ENCODE assay signal across 19 cellular contexts in the genomic region with DNA sequence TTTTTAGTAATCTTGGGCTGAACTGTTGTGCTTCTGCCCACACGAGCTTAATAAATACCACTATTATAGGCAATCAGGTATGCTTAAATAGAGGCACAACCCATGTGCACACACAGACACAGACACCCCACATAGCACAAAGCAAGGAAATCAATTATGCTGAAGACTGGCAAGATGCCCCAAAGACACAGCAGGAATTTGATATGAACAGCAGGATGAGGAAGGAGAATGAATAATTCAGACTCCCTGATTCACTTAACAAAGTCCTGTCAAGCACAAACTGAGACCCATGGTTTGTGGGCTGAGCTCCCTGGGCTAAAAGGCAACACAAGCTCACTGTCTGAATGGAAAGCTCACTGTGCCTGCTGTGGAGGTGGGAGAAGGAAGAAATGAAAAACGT. TPM values are rescaled to one million over a fixed set of nuclear protein-coding genes. Genes with fewer than 3 reads are reported as not detected.
DNase-seq lines count a peak whose midpoint lies in the region; ATAC-seq and TF ChIP-seq lines count a peak whose summit lies in the region.
"Had no signal": no experiment of that assay in that cellular context is flagged by ENCODE, and none has a peak within 500 bp of the region (broad histone marks: within the 10 kb centered on the region; RNA-seq: fewer than 3 reads in every experiment).

No MANE protein-coding gene starts in this region.

- no peak for ATAC-seq in HG02763 (IDR thresholded peaks at IDR 0.05; ENCODE audit: unreplicated experiment)
- ATAC-seq: activated naive CD4-positive, alpha-beta T cell treated with anti-CD3 and anti-CD28 coated beads, Interleukin-2, amount 50 U/mL, for 72 hours had no signal

- H3K4me3 Mint-ChIP-seq in glutamatergic neuron (ENCODE audit: unreplicated experiment) = peak overlapping the region; percentile 79
- H3K4me3 Mint-ChIP-seq: activated CD4-positive, alpha-beta T cell treated with anti-CD3 and anti-CD28 coated beads, Interleukin-2, amount 10 ng/mL, durations not matched to agents 7 days and 5 days had no signal

- H3K4me1 ChIP-seq in SJCRH30 = no peaks in the 10 kb centered on the region
- H3K4me1 ChIP-seq: colonic mucosa had no signal

- TF ChIP-seq CTCF in astrocyte of the cerebellum (IDR thresholded peaks at IDR 0.05; ENCODE audit: low read depth, low read length, missing control alignments) (no peak), glutamatergic neuron (IDR thresholded peaks at IDR 0.05; ENCODE audit: partially characterized antibody, unreplicated experiment) (no peak)

- peaks cover 5% of the 10 kb centered on the region for H3K27me3 Mint-ChIP-seq in glutamatergic neuron (ENCODE audit: unreplicated experiment)

- no peaks in the 10 kb centered on the region for H3K9me3 ChIP-seq in SJCRH30 (replicated peaks)
- H3K9me3 ChIP-seq: colonic mucosa, testis had no signal

- H3K36me3 ChIP-seq in SJCRH30 = no peaks in the 10 kb centered on the region; the same call in 1 of the 2 replicates
- H3K36me3 ChIP-seq: colonic mucosa had no signal

- H3K27ac Mint-ChIP-seq in glutamatergic neuron (ENCODE audit: unreplicated experiment) = peak overlapping the region; percentile 94
- H3K27ac Mint-ChIP-seq: activated CD4-positive, alpha-beta T cell treated with anti-CD3 and anti-CD28 coated beads, Interleukin-2, amount 10 ng/mL, durations not matched to agents 7 days and 5 days; activated naive CD4-positive, alpha-beta T cell treated with anti-CD3 and anti-CD28 coated beads, Interleukin-2, amount 50 U/mL, for 72 hours had no signal

- H3K4me3 ChIP-seq in astrocyte of the cerebellum (ENCODE audit: low read depth, low read length) (no peak overlapping the region), SJCRH30 (no peak overlapping the region)
- H3K4me3 ChIP-seq: colonic mucosa, testis had no signal

- in situ Hi-C loops in astrocyte of the cerebellum (cut with HindIII; ENCODE audit: low sequenced_read_pairs) = no loop called here

- no peaks in the 10 kb centered on the region for H3K36me3 Mint-ChIP-seq in glutamatergic neuron (ENCODE audit: unreplicated experiment)
- H3K36me3 Mint-ChIP-seq: activated naive CD4-positive, alpha-beta T cell treated with anti-CD3 and anti-CD28 coated beads, Interleukin-2, amount 50 U/mL, for 72 hours had no signal

- peaks cover 46% of the 10 kb centered on the region for H3K4me1 Mint-ChIP-seq in glutamatergic neuron (ENCODE audit: low read depth, unreplicated experiment)
- H3K4me1 Mint-ChIP-seq: activated CD4-positive, alpha-beta T cell treated with anti-CD3 and anti-CD28 coated beads, Interleukin-2, amount 10 ng/mL, durations not matched to agents 7 days and 5 days had no signal

- peaks cover 13% of the 10 kb centered on the region for H3K9me3 Mint-ChIP-seq in glutamatergic neuron (ENCODE audit: unreplicated experiment)
- H3K9me3 Mint-ChIP-seq: activated CD4-positive, alpha-beta T cell treated with anti-CD3 and anti-CD28 coated beads, Interleukin-2, amount 10 ng/mL, durations not matched to agents 7 days and 5 days; activated naive CD4-positive, alpha-beta T cell treated with anti-CD3 and anti-CD28 coated beads, Interleukin-2, amount 50 U/mL, for 72 hours had no signal

- no peaks in the 10 kb centered on the region for H3K27me3 ChIP-seq in SJCRH30
- H3K27me3 ChIP-seq: colonic mucosa, testis had no signal

- H3K27ac ChIP-seq in SJCRH30 = no peak overlapping the region
- H3K27ac ChIP-seq: colonic mucosa, KMS-11, testis had no signal

- DNase-seq in HCEC 1CT (peak; percentile 52), astrocyte of the cerebellum (ENCODE audit: low read depth) (peak; percentile 77), glutamatergic neuron (no peak), retina (peak; percentile 49), T1000 (lab: John Stamatoyannopoulos, UW) (no peak), SJCRH30 (no peak), RKO (ENCODE audit: low spot score) (no peak)
- DNase-seq: activated CD4-positive, alpha-beta T cell treated with anti-CD3 and anti-CD28 coated beads, Interleukin-2, amount 10 ng/mL, durations not matched to agents 7 days and 5 days; activated T-cell treated with anti-CD3 and anti-CD28 coated beads, Interleukin-2, amount 50 U/mL, for 1 hour; colonic mucosa; erythroblast; left cardiac atrium; NCI-H146; NCI-H446 treated with DMSO at 0.1 percent for 48 hours; stimulated activated CD4-positive, alpha-beta T cell treated with anti-CD3 and anti-CD28 coated beads, Interleukin-2, amount 100 ng/mL, for 24 hours; testis had no signal

RNA-seq across cellular contexts. Expression of gene RBFOX2, which starts 42.5 kb away (rescaled TPM):
- 380 TPM for total RNA-seq in glutamatergic neuron (ENCODE audit: unreplicated experiment)
- total RNA-seq in SJCRH30 (2014; rRNA removed; shearing (Covaris generic)) = 136 and 147 TPM in 2 replicates

Comparison
In these comparisons a context has a peak if more than half of its experiments do, and no peak if none do; other contexts are left out.
1. DNase-seq: peak in HCEC 1CT (single experiment), astrocyte of the cerebellum (single experiment) and retina (single experiment); none in glutamatergic neuron (single experiment), T1000 (single experiment), SJCRH30 (0 of 2) and RKO (single experiment).